23 cellular contexts compared by ENCODE assay signal in the genomic region with DNA sequence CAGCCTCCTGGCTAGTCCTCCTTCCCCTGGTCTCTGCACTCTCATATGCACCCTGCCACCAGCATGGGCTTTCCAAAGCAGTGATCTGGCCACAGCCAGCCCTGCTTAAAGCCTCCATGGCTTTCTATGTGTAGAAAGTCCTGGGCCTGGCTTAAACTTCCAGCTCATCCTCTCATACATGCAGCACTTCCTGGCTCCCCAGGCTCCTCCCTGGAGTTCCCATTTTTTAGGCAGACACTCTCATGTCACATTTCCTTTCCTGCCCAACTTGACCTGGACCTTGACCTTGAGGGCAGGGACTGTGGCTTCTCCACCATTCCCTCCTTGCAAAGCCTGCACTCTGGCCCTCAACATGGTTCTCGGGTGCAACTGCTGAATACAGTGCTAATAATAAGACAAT.
"Had no signal": no experiment of that assay in that cellular context is flagged by ENCODE, and none has a peak within 500 bp of the region (broad histone marks: within the 10 kb centered on the region; RNA-seq: fewer than 3 reads in every experiment).

No MANE protein-coding gene starts in this region.

- H3K4me1 Mint-ChIP-seq: activated CD4-positive, alpha-beta T cell treated with anti-CD3 and anti-CD28 coated beads for 36 hours; activated CD8-positive, alpha-beta memory T cell treated with anti-CD3 and anti-CD28 coated beads, Interleukin-2, amount 10 ng/mL, durations not matched to agents 7 days and 5 days; activated naive CD4-positive, alpha-beta T cell treated with anti-CD3 and anti-CD28 coated beads, Interleukin-2, amount 50 U/mL, for 24 hours; stimulated activated naive B cell treated with anti-CD40 and anti-IgM and Interleukin-4, amounts not matched to agents 10 μg/mL and 1 μg/mL and 100 μg/mL, for 72 hours had no signal

- H3K4me3 ChIP-seq: breast epithelium, esophagus squamous epithelium, right atrium auricular region, smooth muscle cell, thoracic aorta, uterus had no signal

- H3K27me3 ChIP-seq: breast epithelium, esophagus squamous epithelium, right atrium auricular region, uterus had no signal

- H3K4me1 ChIP-seq: breast epithelium, parathyroid adenoma, right atrium auricular region, uterus had no signal

- ATAC-seq: activated CD4-positive, alpha-beta T cell treated with anti-CD3 and anti-CD28 coated beads for 36 hours; activated CD8-positive, alpha-beta memory T cell treated with anti-CD3 and anti-CD28 coated beads, Interleukin-2, amount 10 ng/mL, durations not matched to agents 7 days and 5 days; activated CD8-positive, alpha-beta T cell treated with anti-CD3 and anti-CD28 coated beads, Interleukin-2, amount 10 ng/mL, durations not matched to agents 7 days and 5 days; SK-N-SH treated with all-trans-retinoic acid at 6 μM for 48 hours; stimulated activated naive B cell treated with anti-CD40 and anti-IgM and Interleukin-4, amounts not matched to agents 10 μg/mL and 1 μg/mL and 100 μg/mL, for 72 hours had no signal

- H3K27ac ChIP-seq: breast epithelium, esophagus squamous epithelium, parathyroid adenoma, right atrium auricular region, thoracic aorta, uterus had no signal

- H3K27ac Mint-ChIP-seq: activated CD4-positive, alpha-beta T cell treated with anti-CD3 and anti-CD28 coated beads for 36 hours; activated CD8-positive, alpha-beta memory T cell treated with anti-CD3 and anti-CD28 coated beads, Interleukin-2, amount 10 ng/mL, durations not matched to agents 7 days and 5 days; activated CD8-positive, alpha-beta T cell treated with anti-CD3 and anti-CD28 coated beads, Interleukin-2, amount 10 ng/mL, durations not matched to agents 7 days and 5 days; activated naive CD4-positive, alpha-beta T cell treated with anti-CD3 and anti-CD28 coated beads, Interleukin-2, amount 50 U/mL, for 24 hours; activated T-helper 2 cell treated with anti-CD3 and anti-CD28 coated beads, Interferon-gamma antibody, Interleukin-2, Interleukin-4, amounts not matched to agents 10 μg/mL and 5 μg/mL and 100 μg/mL, durations not matched to agents 14 hours and 24 hours and 36 hours; stimulated activated naive B cell treated with anti-CD40 and anti-IgM and Interleukin-4, amounts not matched to agents 10 μg/mL and 1 μg/mL and 100 μg/mL, for 72 hours; type B pancreatic cell had no signal

- DNase-seq: activated CD4-positive, alpha-beta T cell treated with anti-CD3 and anti-CD28 coated beads for 36 hours; activated CD4-positive, CD25-positive, alpha-beta regulatory T cell; activated CD8-positive, alpha-beta memory T cell treated with anti-CD3 and anti-CD28 coated beads, Interleukin-2, amount 10 ng/mL, durations not matched to agents 7 days and 5 days; activated CD8-positive, alpha-beta T cell treated with anti-CD3 and anti-CD28 coated beads, Interleukin-2, amount 10 ng/mL, durations not matched to agents 7 days and 5 days; activated T-cell treated with anti-CD3 and anti-CD28 coated beads, Interleukin-2, amount 50 U/mL, for 48 hours; central memory CD4-positive, alpha-beta T cell; esophagus squamous epithelium; foreskin melanocyte; occipital lobe; stimulated activated CD4-positive, alpha-beta T cell treated with anti-CD3 and anti-CD28 coated beads, Interleukin-15, amount 100 ng/mL, for 24 hours; stimulated activated CD4-positive, alpha-beta T cell treated with anti-CD3 and anti-CD28 coated beads, Interleukin-2, amount 100 ng/mL, for 24 hours; stimulated activated naive B cell treated with anti-CD40 and anti-IgM and Interleukin-4, amounts not matched to agents 10 μg/mL and 1 μg/mL and 100 μg/mL, for 72 hours; T-helper 2 cell; uterus had no signal

- H3K36me3 ChIP-seq: breast epithelium, right atrium auricular region, uterus had no signal

- H3K27me3 Mint-ChIP-seq: activated CD4-positive, alpha-beta T cell treated with anti-CD3 and anti-CD28 coated beads for 36 hours; activated CD8-positive, alpha-beta memory T cell treated with anti-CD3 and anti-CD28 coated beads, Interleukin-2, amount 10 ng/mL, durations not matched to agents 7 days and 5 days; stimulated activated naive B cell treated with anti-CD40 and anti-IgM and Interleukin-4, amounts not matched to agents 10 μg/mL and 1 μg/mL and 100 μg/mL, for 72 hours; type B pancreatic cell had no signal

- H3K9ac ChIP-seq: parathyroid adenoma had no signal

- H3K9me3 ChIP-seq: right atrium auricular region, thoracic aorta, uterus had no signal

- H3K36me3 Mint-ChIP-seq: activated CD8-positive, alpha-beta memory T cell treated with anti-CD3 and anti-CD28 coated beads, Interleukin-2, amount 10 ng/mL, durations not matched to agents 7 days and 5 days had no signal

- H3K4me3 Mint-ChIP-seq: activated CD4-positive, alpha-beta T cell treated with anti-CD3 and anti-CD28 coated beads for 36 hours; activated CD8-positive, alpha-beta memory T cell treated with anti-CD3 and anti-CD28 coated beads, Interleukin-2, amount 10 ng/mL, durations not matched to agents 7 days and 5 days; activated CD8-positive, alpha-beta T cell treated with anti-CD3 and anti-CD28 coated beads, Interleukin-2, amount 10 ng/mL, durations not matched to agents 7 days and 5 days; activated naive CD4-positive, alpha-beta T cell treated with anti-CD3 and anti-CD28 coated beads, Interleukin-2, amount 50 U/mL, for 24 hours; stimulated activated naive B cell treated with anti-CD40 and anti-IgM and Interleukin-4, amounts not matched to agents 10 μg/mL and 1 μg/mL and 100 μg/mL, for 72 hours; type B pancreatic cell had no signal
